30 cellular contexts compared by ENCODE assay signal in genomic region chr21:15080504-15080903, GRCh38. TPM values are rescaled to one million over a fixed set of nuclear protein-coding genes. Genes with fewer than 3 reads are reported as not detected.
DNase-seq lines count a peak whose midpoint lies in the region; ATAC-seq, FAIRE-seq and TF ChIP-seq lines count a peak whose summit lies in the region.
"Had no signal": no experiment of that assay in that cellular context is flagged by ENCODE, and none has a peak within 500 bp of the region (broad histone marks: within the 10 kb centered on the region; RNA-seq: fewer than 3 reads in every experiment).

No MANE protein-coding gene starts in this region.

- H3K36me3 Mint-ChIP-seq in activated T-cell treated with anti-CD3 and anti-CD28 coated beads, Interleukin-2, amount 50 U/mL, for 72 hours (ENCODE audit: insufficient read depth in 2 of 2), result no peaks in the 10 kb centered on the region
- H3K36me3 Mint-ChIP-seq: CD8-positive, alpha-beta T cell; naive thymus-derived CD8-positive, alpha-beta T cell had no signal

- no peaks in the 10 kb centered on the region for H3K4me1 Mint-ChIP-seq in activated T-cell treated with anti-CD3 and anti-CD28 coated beads, Interleukin-2, amount 50 U/mL, for 72 hours (ENCODE audit: low read depth)
- H3K4me1 Mint-ChIP-seq: activated B cell treated with CpG ODN at 0.5 μM for 24 hours; activated naive CD8-positive, alpha-beta T cell treated with anti-CD3 and anti-CD28 coated beads, Interleukin-2, amount 50 U/mL, for 24 hours; B cell; naive thymus-derived CD8-positive, alpha-beta T cell had no signal

- peak; percentile 76 for FAIRE-seq in islet of Langerhans (lab: Jason Lieb, UNC)
- FAIRE-seq: G401.6, kidney had no signal

- no peak for ATAC-seq in activated T-cell treated with anti-CD3 and anti-CD28 coated beads, Interleukin-2, amount 50 U/mL, for 72 hours (replicated peaks in 1 of 2)
- no peak for ATAC-seq in HG02623 (IDR thresholded peaks at IDR 0.05; ENCODE audit: unreplicated experiment)
- no peak for ATAC-seq in GM18505 (IDR thresholded peaks at IDR 0.05; ENCODE audit: unreplicated experiment)
- ATAC-seq: activated naive CD8-positive, alpha-beta T cell treated with anti-CD3 and anti-CD28 coated beads, Interleukin-2, amount 50 U/mL, for 24 hours; activated T-cell treated with anti-CD3 and anti-CD28 coated beads, Interleukin-2, amount 50 U/mL, for 4 hours; CD8-positive, alpha-beta T cell; lower lobe of right lung; naive thymus-derived CD8-positive, alpha-beta T cell; psoas muscle; sciatic nerve had no signal

- DNase-seq in Caki2 (ENCODE audit: low read depth) (peak; percentile 43), NCI-H146 (lab: John Stamatoyannopoulos, UW) (peak; percentile 16), NCI-H748 treated with DMSO at 0.1 percent for 48 hours (lab: John Stamatoyannopoulos, UW) (peak; percentile 28), glomerular visceral epithelial cell (ENCODE audit: extremely low spot score) (no peak)
- DNase-seq in activated T-cell treated with anti-CD3 and anti-CD28 coated beads, Interleukin-2, amount 50 U/mL, for 72 hours, result no peak
- DNase-seq: ACHN; activated B cell treated with CpG ODN at 0.5 μM for 24 hours; activated CD4-positive, alpha-beta T cell treated with anti-CD3 and anti-CD28 coated beads, Interleukin-2, amount 50 U/mL, for 1 hour; activated naive CD8-positive, alpha-beta T cell treated with anti-CD3 and anti-CD28 coated beads, Interleukin-2, amount 50 U/mL, for 24 hours; activated T-cell treated with anti-CD3 and anti-CD28 coated beads, Interleukin-2, amount 50 U/mL, for 4 hours; caudate nucleus; CD8-positive, alpha-beta T cell; DMS79; effector CD8-positive, alpha-beta T cell; head of caudate nucleus; kidney; lower lobe of right lung; MG63; naive thymus-derived CD8-positive, alpha-beta T cell; NCI-H2081; NCI-H510A treated with DMSO at 0.1 percent for 48 hours; occipital lobe; psoas muscle; stimulated activated CD4-positive, alpha-beta T cell treated with anti-CD3 and anti-CD28 coated beads, Interleukin-4, amount 100 ng/mL, for 4 hours had no signal

- in situ Hi-C loops in Caki2 (cut with HindIII; ENCODE audit: low pct_unique_long_range_greater_than_20kb, low sequenced_read_pairs), result no loop called here

- TF ChIP-seq POLR2A in GM18505 (IDR thresholded peaks at IDR 0.05; ENCODE audit: borderline replicate concordance, extremely low read depth, insufficient read depth, insufficient read length), result no peak

- peaks cover 6% of the 10 kb centered on the region for H3K27me3 Mint-ChIP-seq in activated T-cell treated with anti-CD3 and anti-CD28 coated beads, Interleukin-2, amount 50 U/mL, for 72 hours (ENCODE audit: low read depth)
- H3K27me3 Mint-ChIP-seq: B cell had no signal

- no peaks in the 10 kb centered on the region for H3K9me3 Mint-ChIP-seq in activated T-cell treated with anti-CD3 and anti-CD28 coated beads, Interleukin-2, amount 50 U/mL, for 72 hours
- H3K9me3 Mint-ChIP-seq: activated B cell treated with CpG ODN at 0.5 μM for 24 hours; activated naive CD8-positive, alpha-beta T cell treated with anti-CD3 and anti-CD28 coated beads, Interleukin-2, amount 50 U/mL, for 24 hours; activated T-cell treated with anti-CD3 and anti-CD28 coated beads, Interleukin-2, amount 50 U/mL, for 4 hours; CD8-positive, alpha-beta T cell; naive thymus-derived CD8-positive, alpha-beta T cell had no signal

- no peak overlapping the region for H3K4me3 Mint-ChIP-seq in activated T-cell treated with anti-CD3 and anti-CD28 coated beads, Interleukin-2, amount 50 U/mL, for 72 hours
- H3K4me3 Mint-ChIP-seq: activated B cell treated with CpG ODN at 0.5 μM for 24 hours; activated naive CD8-positive, alpha-beta T cell treated with anti-CD3 and anti-CD28 coated beads, Interleukin-2, amount 50 U/mL, for 24 hours; activated T-cell treated with anti-CD3 and anti-CD28 coated beads, Interleukin-2, amount 50 U/mL, for 4 hours; B cell; CD8-positive, alpha-beta T cell; naive thymus-derived CD8-positive, alpha-beta T cell had no signal

- no peak overlapping the region for H3K27ac Mint-ChIP-seq in activated T-cell treated with anti-CD3 and anti-CD28 coated beads, Interleukin-2, amount 50 U/mL, for 72 hours
- H3K27ac Mint-ChIP-seq: activated B cell treated with CpG ODN at 0.5 μM for 24 hours; activated naive CD8-positive, alpha-beta T cell treated with anti-CD3 and anti-CD28 coated beads, Interleukin-2, amount 50 U/mL, for 24 hours; B cell; CD8-positive, alpha-beta T cell; naive thymus-derived CD8-positive, alpha-beta T cell had no signal

RNA-seq across cellular contexts. Expression of gene NRIP1, which starts 15.7 kb away (rescaled TPM):
- total RNA-seq in Caki2 (2014; rRNA removed; shearing (Covaris generic); ENCODE audit: low replicate concordance), result 45.4 and 50.4 TPM in 2 replicates
- 10 to 100 TPM; 14.1 to 18.1 TPM for total RNA-seq in activated T-cell treated with anti-CD3 and anti-CD28 coated beads, Interleukin-2, amount 50 U/mL, for 72 hours

Comparison
In these comparisons a context has a peak if more than half of its experiments do, and no peak if none do; other contexts are left out.
1. DNase-seq: peak in Caki2 (single experiment), NCI-H146 (single experiment) and NCI-H748 treated with DMSO at 0.1 percent for 48 hours (single experiment); none in activated T-cell treated with anti-CD3 and anti-CD28 coated beads, Interleukin-2, amount 50 U/mL, for 72 hours (0 of 2) and glomerular visceral epithelial cell (single experiment).